ENCODE assay signal across 11 cellular contexts in genomic region chr7:84637568-84638338, GRCh38.
DNase-seq lines count a peak whose midpoint lies in the region; ATAC-seq lines count a peak whose summit lies in the region.
"Had no signal": no experiment of that assay in that cellular context is flagged by ENCODE, and none has a peak within 500 bp of the region (broad histone marks: within the 10 kb centered on the region; RNA-seq: fewer than 3 reads in every experiment).

No MANE protein-coding gene starts in this region.

- peak overlapping the region in 3 of 5 donors; percentile 1 to 27 (median 10) for H3K4me3 ChIP-seq in subcutaneous abdominal adipose tissue (ENCODE audit: low read depth in 1 of 5, low read length in 5 of 5)
- no peak overlapping the region for H3K4me3 ChIP-seq in H7 (ENCODE audit: insufficient read depth, low read depth, low read length)

- ATAC-seq in stimulated activated naive CD8-positive, alpha-beta T cell treated with anti-CD3 and anti-CD28 coated beads, Interleukin-15, Interleukin-2, amounts not matched to agents 100 U/mL and 50 U/mL, for 24 hours: no peak
- no peak for ATAC-seq in GM19463 (IDR thresholded peaks at IDR 0.05; ENCODE audit: unreplicated experiment)

- peaks cover 0 to 5% (median 0%) of the 10 kb centered on the region in 5 donors for H3K9me3 ChIP-seq in subcutaneous abdominal adipose tissue (ENCODE audit: control insufficient read depth in 5 of 5, low read length in 5 of 5)

- H3K27ac ChIP-seq in subcutaneous abdominal adipose tissue (ENCODE audit: low read depth, low read length): peak overlapping the region; percentile 80

- H3K9ac ChIP-seq in subcutaneous abdominal adipose tissue (ENCODE audit: low read length in 5 of 5): peak overlapping the region in 2 of 5 donors; percentile 5 to 52

- H3K27me3 ChIP-seq in subcutaneous abdominal adipose tissue (ENCODE audit: control insufficient read depth in 5 of 5, insufficient read depth in 4 of 5, low read length in 5 of 5) (no peaks in the 10 kb centered on the region), H7 (ENCODE audit: control insufficient read depth, insufficient read depth, low read length) (no peaks in the 10 kb centered on the region)

- H3K36me3 ChIP-seq in subcutaneous abdominal adipose tissue (ENCODE audit: control insufficient read depth in 5 of 5, insufficient read depth in 5 of 5, low read length in 5 of 5): no peaks in the 10 kb centered on the region
- no peaks in the 10 kb centered on the region for H3K36me3 ChIP-seq in H7 (replicated peaks; ENCODE audit: control insufficient read depth, insufficient read depth, low read length)

- peak; percentile 17 for DNase-seq in HK-2 (ENCODE audit: unreplicated experiment)
- peak; percentile 84 for DNase-seq in amniotic epithelial cell (ENCODE audit: low read depth)
- peak; percentile 28 for DNase-seq in iPS DF 19.7 (ENCODE audit: low read depth, low spot score)
- no peak for DNase-seq in stimulated activated naive CD8-positive, alpha-beta T cell treated with anti-CD3 and anti-CD28 coated beads, Interleukin-15, Interleukin-2, amounts not matched to agents 100 U/mL and 50 U/mL, for 24 hours
- DNase-seq in pons (ENCODE audit: low spot score): no peak
- DNase-seq in H7: no peak
- DNase-seq: activated naive CD4-positive, alpha-beta T cell; stimulated activated CD4-positive, alpha-beta T cell treated with anti-CD3 and anti-CD28 coated beads, Interleukin-4, amount 100 ng/mL, for 1 hour; T-helper 1 cell had no signal

- H3K4me1 ChIP-seq in subcutaneous abdominal adipose tissue (ENCODE audit: control insufficient read depth in 5 of 5, insufficient read depth in 5 of 5, low read length in 5 of 5): peaks cover 2 to 19% (median 16%) of the 10 kb centered on the region in 5 donors

Comparison
In these comparisons a context has a peak if more than half of its experiments do, and no peak if none do; other contexts are left out.
1. DNase-seq: peak in HK-2 (single experiment), amniotic epithelial cell (single experiment) and iPS DF 19.7 (single experiment); none in stimulated activated naive CD8-positive, alpha-beta T cell treated with anti-CD3 and anti-CD28 coated beads, Interleukin-15, Interleukin-2, amounts not matched to agents 100 U/mL and 50 U/mL, for 24 hours (single experiment), pons (single experiment) and H7 (single experiment).